ENCODE assay signal across 18 cellular contexts in the genomic region with DNA sequence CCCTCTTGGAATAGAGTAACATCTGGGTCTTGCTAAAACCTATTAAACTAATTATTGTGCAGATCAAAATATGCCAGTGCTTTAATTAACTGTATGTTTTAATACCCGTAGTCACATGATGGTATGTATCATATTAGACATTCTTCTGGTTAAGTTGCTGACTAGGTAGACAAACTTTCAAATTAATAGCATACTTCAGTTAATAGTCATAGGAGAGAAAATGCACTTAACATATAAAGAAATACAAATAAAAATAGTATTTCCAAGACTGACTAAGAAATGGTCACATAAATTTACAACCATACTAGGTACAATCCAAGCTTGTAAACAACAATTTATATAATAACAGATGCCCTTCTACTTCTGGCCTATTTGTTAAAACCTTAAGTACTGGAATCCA.
"Had no signal": no experiment of that assay in that cellular context is flagged by ENCODE, and none has a peak within 500 bp of the region (broad histone marks: within the 10 kb centered on the region; RNA-seq: fewer than 3 reads in every experiment).

No MANE protein-coding gene starts in this region.

- ATAC-seq: activated CD8-positive, alpha-beta T cell treated with anti-CD3 and anti-CD28 coated beads for 36 hours; activated T-cell treated with anti-CD3 and anti-CD28 coated beads, Interleukin-2, amount 50 U/mL, for 4 hours; naive thymus-derived CD8-positive, alpha-beta T cell; stimulated activated memory B cell treated with anti-CD40 and anti-IgM and Interleukin-4, amounts not matched to agents 10 μg/mL and 1 μg/mL and 100 μg/mL, for 72 hours; T-helper 17 cell; WTC11 had no signal

- H3K36me3 ChIP-seq: adrenal gland, left ventricle myocardium inferior, neutrophil, thyroid gland had no signal

- H3K4me1 ChIP-seq: adrenal gland, left ventricle myocardium inferior, thyroid gland had no signal

- H3K27ac ChIP-seq: adrenal gland, epithelial cell of prostate, left ventricle myocardium inferior, neutrophil, thyroid gland had no signal

- H3K4me3 ChIP-seq: adrenal gland, left ventricle myocardium inferior, thyroid gland had no signal

- DNase-seq: activated CD4-positive, alpha-beta T cell treated with anti-CD3 and anti-CD28 coated beads for 48 hours; activated CD8-positive, alpha-beta T cell treated with anti-CD3 and anti-CD28 coated beads for 36 hours; activated effector memory CD4-positive, alpha-beta T cell treated with Interleukin-2 at 50 U/mL for 16 hours; activated T-cell treated with anti-CD3 and anti-CD28 coated beads, Interleukin-2, amount 50 U/mL, for 4 hours; adrenal gland; cerebellar nuclear complex; dermis blood vessel endothelial cell; islet precursor cell; left ventricle myocardium inferior; naive thymus-derived CD8-positive, alpha-beta T cell; retina; stimulated activated CD4-positive, alpha-beta T cell treated with anti-CD3 and anti-CD28 coated beads, Interleukin-2, amount 100 ng/mL, for 48 hours; T-helper 17 cell; thyroid gland had no signal

- H3K27me3 ChIP-seq: thyroid gland had no signal

- H3K9me3 ChIP-seq: adrenal gland, left ventricle myocardium inferior, neutrophil, thyroid gland had no signal
